Comparison of ENCODE assay signal across 2 cellular contexts in the genomic region with DNA sequence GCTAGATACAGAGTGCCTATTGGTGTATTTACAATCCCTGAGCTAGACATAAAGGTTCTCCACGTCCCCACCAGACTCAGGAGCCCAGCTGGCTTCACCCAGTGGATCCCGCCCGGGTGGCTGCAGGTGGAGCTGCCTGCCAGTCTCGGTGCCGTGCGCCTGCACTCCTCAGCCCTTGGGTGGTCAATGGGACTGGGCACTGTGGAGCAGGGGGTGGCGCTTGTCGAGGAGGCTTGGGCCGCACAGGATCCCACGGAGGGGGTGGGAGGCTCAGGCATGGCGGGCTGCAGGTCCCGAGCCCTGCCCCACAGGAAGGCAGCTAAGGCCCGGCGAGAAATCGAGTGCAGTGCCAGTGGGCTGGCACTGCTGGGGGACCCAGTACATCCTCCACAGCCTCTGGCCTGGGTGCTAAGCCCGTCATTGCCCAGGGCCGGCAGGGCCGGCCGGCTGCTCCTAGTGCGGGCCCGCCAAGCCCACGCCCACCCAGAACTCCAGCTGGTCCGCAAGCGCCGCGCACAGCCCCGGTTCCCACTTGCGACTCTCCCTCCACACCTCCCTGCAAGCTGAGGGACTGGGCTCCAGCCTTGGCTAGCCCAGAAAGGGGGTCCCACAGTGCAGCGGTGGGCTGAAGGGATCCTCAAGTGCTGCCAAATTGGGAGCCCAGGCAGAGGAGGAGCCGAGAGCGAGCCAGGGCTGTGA.
DNase-seq lines count a peak whose midpoint lies in the region; ATAC-seq and TF ChIP-seq lines count a peak whose summit lies in the region.
"Not testable (repeated sequence)": the region's sequence is repeated elsewhere in the genome, so short reads cannot be mapped to it uniquely, and the experiment has no call there.

No MANE protein-coding gene starts in this region.

- H3K4me1 ChIP-seq in IMR-90 (ENCODE audit: control insufficient read depth, insufficient read depth, low read length): not testable (repeated sequence)

- not testable (repeated sequence) for H4K5ac ChIP-seq in IMR-90 (ENCODE audit: low read depth, low read length)

- H3K4ac ChIP-seq in IMR-90 (ENCODE audit: low read depth, low read length): not testable (repeated sequence)

- WGBS in IMR-90 (ENCODE audit: extremely low coverage in 2 of 2, insufficient read length in 1 of 2), 2 experiments: 98% methylated on average over 9 of the region's 31 CpGs; no CpG with 5 or more reads in 1 of the 2 experiments

- in situ Hi-C loops in IMR-90 (cut with MboI; ENCODE audit: low sequenced_read_pairs): not testable (repeated sequence)

- H4K8ac ChIP-seq in IMR-90 (ENCODE audit: low read depth in 2 of 2, low read length in 2 of 2): not testable (repeated sequence)

- H2BK15ac ChIP-seq in IMR-90 (ENCODE audit: low read depth, low read length): not testable (repeated sequence)

- not testable (repeated sequence) for H2BK20ac ChIP-seq in IMR-90 (ENCODE audit: low read depth, low read length)

- H3K27ac ChIP-seq in IMR-90 (ENCODE audit: insufficient read depth, low read length): not testable (repeated sequence)

- H4K20me1 ChIP-seq in IMR-90 (ENCODE audit: insufficient read depth, low read length): not testable (repeated sequence)

- not testable (repeated sequence) for BruUV-seq in IMR-90 (replicated peaks; lab: Mats Ljungman, UMichigan)

- not testable (repeated sequence) for H3K9me1 ChIP-seq in IMR-90 (ENCODE audit: insufficient read depth, low read length)

- H2BK5ac ChIP-seq in IMR-90 (ENCODE audit: low read depth, low read length, poor library complexity, severe bottlenecking): not testable (repeated sequence)

- intact Hi-C loops in IMR-90 (cut with micrococcal nuclease); posterior vena cava (cut with DNase I): not testable (repeated sequence)

- peak overlapping the region; percentile 16; the same call in 1 of the 2 replicates for H2AK5ac ChIP-seq in IMR-90 (ENCODE audit: low read depth, low read length)

- dilution Hi-C loops in IMR-90 (cut with HindIII; ENCODE audit: low sequenced_read_pairs, unreplicated experiment): not testable (repeated sequence)

- H2BK120ac ChIP-seq in IMR-90 (ENCODE audit: low read depth, low read length): not testable (repeated sequence)

- H3K14ac ChIP-seq in IMR-90 (replicated peaks; ENCODE audit: low read depth, low read length): not testable (repeated sequence)

- not testable (repeated sequence) for TF ChIP-seq RAD21 in IMR-90 (IDR thresholded peaks at IDR 0.05; ENCODE audit: low read length)

- H3K9me3 ChIP-seq in IMR-90 (ENCODE audit: control insufficient read depth, insufficient read depth, low read length): not testable (repeated sequence)

- POLR2A ChIA-PET in IMR-90 (lab: Charles Lee; ENCODE audit: unreplicated experiment): not testable (repeated sequence)

- not testable (repeated sequence) for H3K56ac ChIP-seq in IMR-90 (ENCODE audit: extremely low read depth, insufficient read depth, low read length)

- not testable (repeated sequence) for TF ChIP-seq POLR2A in IMR-90 (IDR thresholded peaks at IDR 0.05; ENCODE audit: low read depth, low read length)

- not testable (repeated sequence) for ATAC-seq in IMR-90 (ENCODE audit: low read depth)

- H3K18ac ChIP-seq in IMR-90 (ENCODE audit: low read depth, low read length): not testable (repeated sequence)

- not testable (repeated sequence) for H2AFZ ChIP-seq in IMR-90 (replicated peaks; ENCODE audit: low read length, poor library complexity)

- H4K91ac ChIP-seq in IMR-90 (ENCODE audit: insufficient read depth, low read depth, low read length): not testable (repeated sequence)

- TF ChIP-seq CTCF in IMR-90 (conservative IDR thresholded peaks at IDR 0.05; ENCODE audit: low read depth, low read length): not testable (repeated sequence)

- CTCF ChIA-PET in IMR-90 (lab: Yijun Ruan, JAX): not testable (repeated sequence)

- H3K23ac ChIP-seq in IMR-90 (ENCODE audit: low read depth, low read length): not testable (repeated sequence)

- not testable (repeated sequence) for DNase-seq in IMR-90
- peak; percentile 74 for DNase-seq in posterior vena cava (ENCODE audit: low spot score)

- not testable (repeated sequence) for H3K27me3 ChIP-seq in IMR-90 (ENCODE audit: control insufficient read depth, insufficient read depth, low read length)

- not testable (repeated sequence) for H3K79me1 ChIP-seq in IMR-90 (ENCODE audit: low read depth in 1 of 2, low read length in 2 of 2)

- H3K4me3 ChIP-seq in IMR-90 (ENCODE audit: insufficient read depth, low read depth, low read length): not testable (repeated sequence)

- not testable (repeated sequence) for H2AK9ac ChIP-seq in IMR-90 (replicated peaks; ENCODE audit: low read depth, low read length, poor library complexity)

- H3K36me3 ChIP-seq in IMR-90 (ENCODE audit: control insufficient read depth, insufficient read depth, low read length): not testable (repeated sequence)

- not testable (repeated sequence) for H3K9ac ChIP-seq in IMR-90 (ENCODE audit: low read depth, low read length)

- H3K4me2 ChIP-seq in IMR-90 (ENCODE audit: low read depth, low read length): not testable (repeated sequence)
